ENCODE assay signal across 7 cellular contexts in the genomic region with DNA sequence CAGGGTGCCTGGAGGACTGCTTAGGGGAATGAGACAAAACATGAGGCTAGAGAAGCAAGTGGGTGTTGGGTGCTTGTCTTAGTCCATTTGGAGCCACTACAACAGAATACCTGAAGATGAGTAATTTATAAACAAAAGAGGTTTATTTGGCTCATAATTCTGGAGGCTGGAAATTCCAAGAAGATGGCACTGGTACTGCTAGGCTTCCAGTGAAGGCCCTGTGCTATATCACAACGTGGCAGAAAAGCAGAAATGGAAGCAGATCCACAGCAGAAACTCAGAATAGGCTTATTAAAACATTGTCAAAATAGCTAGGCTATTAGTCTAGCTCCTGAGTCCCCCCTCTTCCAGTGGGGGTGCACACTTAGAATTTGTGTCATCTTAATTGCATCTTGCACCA.
"Had no signal": no experiment of that assay in that cellular context is flagged by ENCODE, and none has a peak within 500 bp of the region (broad histone marks: within the 10 kb centered on the region; RNA-seq: fewer than 3 reads in every experiment).

No MANE protein-coding gene starts in this region.

- DNase-seq: IMR-90, KBM-7, KG1 had no signal

- H3K27ac Mint-ChIP-seq: IgD-negative memory B cell had no signal

- H3K36me3 Mint-ChIP-seq: IgD-negative memory B cell had no signal

- H3K27ac ChIP-seq: HL-60 had no signal

- H3K27me3 Mint-ChIP-seq: IgD-negative memory B cell had no signal

- H3K4me3 Mint-ChIP-seq: IgD-negative memory B cell had no signal

- ATAC-seq: HepG2, K562 had no signal

- H3K4me3 ChIP-seq: K562 had no signal
